In the genomic region with DNA sequence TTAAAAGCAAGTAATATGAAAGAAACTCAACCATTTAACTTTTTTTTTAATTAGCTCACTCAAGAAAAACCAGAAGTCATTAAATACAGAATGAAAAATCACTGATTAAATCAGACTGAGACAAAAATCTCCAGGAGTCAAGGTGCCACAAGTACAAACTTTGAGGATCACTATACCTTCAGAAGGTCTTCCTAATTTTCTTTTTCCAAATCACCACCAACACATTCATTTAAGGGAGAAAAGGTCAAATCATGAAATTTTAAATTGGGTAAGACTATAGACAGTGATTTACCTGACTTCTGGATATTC, we compare ENCODE assay signal across 1 cellular context.
TF ChIP-seq lines count a peak whose summit lies in the region.

No MANE protein-coding gene starts in this region.

TF ChIP-seq in GM23338, 12 proteins besides CTCF, POLR2A, EP300 and RAD21 (continued from another document):
- TF ChIP-seq REST (IDR thresholded peaks at IDR 0.05; ENCODE audit: unreplicated experiment) (no peak), ZNF114 (CRISPR knock-in tag; IDR thresholded peaks at IDR 0.05) (no peak), CREB1 (CRISPR knock-in tag; IDR thresholded peaks at IDR 0.05; ENCODE audit: low read depth) (no peak), ZNF331 (CRISPR knock-in tag; IDR thresholded peaks at IDR 0.05; ENCODE audit: low read depth) (no peak)
